6 cellular contexts compared by ENCODE assay signal in the genomic region with DNA sequence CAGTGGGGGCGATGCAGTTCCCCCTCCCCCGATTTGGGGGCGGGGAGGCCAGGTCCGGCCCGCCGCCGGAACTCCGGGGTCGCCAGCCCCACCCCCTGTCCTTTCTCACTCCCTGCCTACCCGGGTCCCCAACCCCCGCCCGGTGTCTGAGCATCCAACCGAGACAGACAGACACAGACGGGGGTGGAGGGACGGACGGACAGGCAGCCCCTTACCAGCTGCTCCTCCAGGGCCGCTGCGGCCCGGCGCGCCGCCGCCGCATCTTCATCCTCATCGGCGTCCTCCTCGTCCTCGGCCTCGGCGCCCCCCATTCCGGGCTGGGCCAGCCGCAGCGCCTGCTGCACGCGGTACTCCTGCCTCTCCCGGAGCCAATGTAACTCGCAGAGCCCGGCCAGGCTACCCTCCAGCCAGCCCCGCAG. TPM values are rescaled to one million over a fixed set of nuclear protein-coding genes. Genes with fewer than 3 reads are reported as not detected.
DNase-seq lines count a peak whose midpoint lies in the region; ATAC-seq and TF ChIP-seq lines count a peak whose summit lies in the region.

No MANE protein-coding gene starts in this region.

- H3K27me3 Mint-ChIP-seq in Caco-2 (ENCODE audit: insufficient read depth, unreplicated experiment): peaks cover 15% of the 10 kb centered on the region

- WGBS in hepatocyte (ENCODE audit: low lambda C conversion rate, missing lambda C conversion rate): under 1% methylated on average over 34 of the region's 39 CpGs
- WGBS in urinary bladder: under 1% methylated on average over 39 of the region's 39 CpGs

- H2AFZ ChIP-seq in OCI-LY1 (ENCODE audit: low read length) (no peak overlapping the region), hepatocyte (peak overlapping the region; percentile 6)

- peak overlapping the region; percentile 73 for H3K4me3 Mint-ChIP-seq in Caco-2 (ENCODE audit: unreplicated experiment)

- no peak overlapping the region for H3K27ac Mint-ChIP-seq in Caco-2 (ENCODE audit: unreplicated experiment)

- no peaks in the 10 kb centered on the region for H3F3A ChIP-seq in OCI-LY1 (ENCODE audit: insufficient read depth, low read length)

- peak; percentile 37 to 41 for DNase-seq in Caco-2
- DNase-seq in hepatocyte (ENCODE audit: low spot score): no peak
- DNase-seq in HK-2 (ENCODE audit: unreplicated experiment): no peak

- peaks cover 8% of the 10 kb centered on the region for H3K36me3 Mint-ChIP-seq in Caco-2 (ENCODE audit: insufficient read depth, unreplicated experiment)

- intact Hi-C loops in Caco-2 (cut with micrococcal nuclease; ENCODE audit: unreplicated experiment): loop anchor here (1.0 kb wide), 1 partner anchor 26 kb away; no protein-coding TSS in a partner anchor

- H3K4me3 ChIP-seq in Caco-2 (ENCODE audit: low read depth, low read length): peak overlapping the region; percentile 54
- peak overlapping the region; percentile 60 for H3K4me3 ChIP-seq in OCI-LY1 (ENCODE audit: low read depth, low read length, poor library complexity, severe bottlenecking)
- H3K4me3 ChIP-seq in hepatocyte: peak overlapping the region; percentile 19
- peak overlapping the region; percentile 53 for H3K4me3 ChIP-seq in urinary bladder (ENCODE audit: low read depth, low read length)

- no TSS peak for BruUV-seq in Caco-2 (replicated peaks; lab: Mats Ljungman, UMichigan)

- H3K27me3 ChIP-seq in Caco-2 (replicated peaks; ENCODE audit: control insufficient read depth, insufficient read depth, low read length): no peaks in the 10 kb centered on the region; the same call in 1 of the 2 replicates
- H3K27me3 ChIP-seq in OCI-LY1 (ENCODE audit: insufficient read depth, low read length): no peaks in the 10 kb centered on the region; the same call in 1 of the 2 replicates
- peaks cover 19% of the 10 kb centered on the region for H3K27me3 ChIP-seq in hepatocyte

- CTCF ChIA-PET in Caco-2 (lab: Charles Lee): interaction anchor here (0.6 to 3.0 kb wide), 23 partner anchors 10 to 352 kb away, joined by 3 to 117 read pairs (median 8); a partner anchor contains a TSS

- H3K9ac ChIP-seq in OCI-LY1 (ENCODE audit: low read length): peak overlapping the region; percentile 32; the same call in 1 of the 2 replicates

- peak overlapping the region; percentile 69 for H3K4me2 ChIP-seq in OCI-LY1 (ENCODE audit: low read length)
- peak overlapping the region; percentile 72 for H3K4me2 ChIP-seq in hepatocyte

- H3K4me1 ChIP-seq in Caco-2 (peaks cover 11% of the 10 kb centered on the region; the same call in 1 of the 2 replicates), OCI-LY1 (ENCODE audit: insufficient read depth, low read length, severe bottlenecking) (peaks cover 23% of the 10 kb centered on the region), hepatocyte (ENCODE audit: insufficient read depth) (no peaks in the 10 kb centered on the region), urinary bladder (ENCODE audit: insufficient read depth) (no peaks in the 10 kb centered on the region)

- H3K4me1 Mint-ChIP-seq in Caco-2 (ENCODE audit: low read depth, unreplicated experiment): peaks cover 14% of the 10 kb centered on the region

- no peaks in the 10 kb centered on the region for H3K9me3 Mint-ChIP-seq in Caco-2 (ENCODE audit: unreplicated experiment)

- H3K79me2 ChIP-seq in OCI-LY1 (ENCODE audit: insufficient read depth, low read length) (no peaks in the 10 kb centered on the region), hepatocyte (peaks cover 33% of the 10 kb centered on the region)

- H3K27ac ChIP-seq in OCI-LY1 (ENCODE audit: low read depth, low read length, poor library complexity, severe bottlenecking) (no peak overlapping the region), hepatocyte (peak overlapping the region; percentile 95), urinary bladder (ENCODE audit: low read depth) (peak overlapping the region; percentile 3)

- H4K20me1 ChIP-seq in OCI-LY1 (ENCODE audit: insufficient read depth, low read length) (no peaks in the 10 kb centered on the region), hepatocyte (ENCODE audit: insufficient read depth, poor library complexity, severe bottlenecking) (no peaks in the 10 kb centered on the region)

- H3K36me3 ChIP-seq in Caco-2 (ENCODE audit: control insufficient read depth, insufficient read depth, low read length) (no peaks in the 10 kb centered on the region), OCI-LY1 (ENCODE audit: insufficient read depth, low read length) (no peaks in the 10 kb centered on the region), hepatocyte (replicated peaks; ENCODE audit: insufficient read depth, low read depth) (no peaks in the 10 kb centered on the region), urinary bladder (ENCODE audit: insufficient read depth) (no peaks in the 10 kb centered on the region)

- TF ChIP-seq CTCF in Caco-2 (IDR thresholded peaks at IDR 0.05; ENCODE audit: insufficient read depth in 1 of 2, low read depth in 1 of 2, low read length in 1 of 2, severe bottlenecking in 1 of 2, unreplicated experiment in 1 of 2) (no peak), OCI-LY1 (IDR thresholded peaks at IDR 0.05; ENCODE audit: low read length) (no peak), hepatocyte (IDR thresholded peaks at IDR 0.05; ENCODE audit: poor library complexity) (no peak)

- ATAC-seq in GM21367 (IDR thresholded peaks at IDR 0.05; ENCODE audit: unreplicated experiment): no peak

- H3K9me2 ChIP-seq in OCI-LY1 (ENCODE audit: low read depth, low read length): no peaks in the 10 kb centered on the region
- H3K9me2 ChIP-seq in hepatocyte (replicated peaks; ENCODE audit: insufficient read depth): no peaks in the 10 kb centered on the region

- H3K9me3 ChIP-seq in Caco-2: no peaks in the 10 kb centered on the region
- no peaks in the 10 kb centered on the region for H3K9me3 ChIP-seq in OCI-LY1 (ENCODE audit: low read length)
- no peaks in the 10 kb centered on the region for H3K9me3 ChIP-seq in hepatocyte (ENCODE audit: low read depth)

- POLR2A ChIA-PET in Caco-2 (lab: Charles Lee): interaction anchor here (1.0 to 1.3 kb wide), 5 partner anchors 12 to 190 kb away, joined by 3 to 15 read pairs (median 4); a partner anchor contains a TSS

RNA-seq across cellular contexts. Expression of a gene that starts 0.4 kb away (rescaled TPM):
- 0.39 and 0.75 TPM in 2 replicates for total RNA-seq in Caco-2 (2022)
- 12.7 and 18.4 TPM in 2 replicates for total RNA-seq in hepatocyte
- 17.4 and 18.4 TPM in 2 replicates for polyA plus RNA-seq in hepatocyte
- 20.0 TPM for total RNA-seq in urinary bladder
- polyA plus RNA-seq in urinary bladder: 78.9 TPM

RNA-seq across cellular contexts. Expression of a gene that starts 24.6 kb away (rescaled TPM):
- total RNA-seq in Caco-2 (2022) (not detected in 2 replicates), hepatocyte (not detected in 2 replicates), urinary bladder (not detected)
- polyA plus RNA-seq in hepatocyte (2.4 and 4.6 TPM in 2 replicates), urinary bladder (not detected)

RNA-seq across cellular contexts. Expression of a gene that starts 35.7 kb away (rescaled TPM):
- total RNA-seq in Caco-2 (2022): not detected in 2 replicates
- 3.2 and 5.2 TPM in 2 replicates for total RNA-seq in hepatocyte
- 3.4 and 4.8 TPM in 2 replicates for polyA plus RNA-seq in hepatocyte
- total RNA-seq in urinary bladder: 2.6 TPM
- 4.0 TPM for polyA plus RNA-seq in urinary bladder

RNA-seq across cellular contexts. Expression of a gene that starts 56.3 kb away (rescaled TPM):
- total RNA-seq in Caco-2 (2022): 45.4 and 48.4 TPM in 2 replicates
- 15.6 and 29.5 TPM in 2 replicates for total RNA-seq in hepatocyte
- polyA plus RNA-seq in hepatocyte: 37.9 and 48.5 TPM in 2 replicates
- 12.1 TPM for total RNA-seq in urinary bladder
- polyA plus RNA-seq in urinary bladder: 29.9 TPM

RNA-seq across cellular contexts. Expression of a gene that starts 59.5 kb away (rescaled TPM):
- total RNA-seq in Caco-2 (2022) (465 and 484 TPM in 2 replicates), hepatocyte (185 and 246 TPM in 2 replicates), urinary bladder (121 TPM)
- polyA plus RNA-seq in hepatocyte (220 and 237 TPM in 2 replicates), urinary bladder (309 TPM)

Comparison
In these comparisons a context has a peak if more than half of its experiments do, and no peak if none do; other contexts are left out.
1. DNase-seq: peak in Caco-2 (2 of 2); none in hepatocyte (single experiment) and HK-2 (single experiment).
2. Peak in every context shown above with its lines, with median percentiles within 50 percentile points of each other: H3K4me3 ChIP-seq.